Comparison of ENCODE assay signal across 8 cellular contexts in genomic region chr7:41881313-41882130, GRCh38.
DNase-seq lines count a peak whose midpoint lies in the region; ATAC-seq and TF ChIP-seq lines count a peak whose summit lies in the region.

No MANE protein-coding gene starts in this region.

- H3K27me3 ChIP-seq in WERI-Rb-1 (ENCODE audit: insufficient read depth, low read depth, severe bottlenecking) = peaks cover 78% of the 10 kb centered on the region

- H3K4me3 ChIP-seq in WERI-Rb-1 (ENCODE audit: low read depth, low read length) = no peak overlapping the region

- in situ Hi-C loops in ACHN (cut with HindIII; ENCODE audit: low pct_ligation_motif_present, low pct_unique_long_range_greater_than_20kb, low sequenced_read_pairs) = no loop called here

- ATAC-seq in GM19372 (IDR thresholded peaks at IDR 0.05; ENCODE audit: low read depth, unreplicated experiment) (peak; percentile 96), HG03354 (IDR thresholded peaks at IDR 0.05; ENCODE audit: poor library complexity, severe bottlenecking, unreplicated experiment) (peak; percentile 96)
- peak; percentile 96 for ATAC-seq in activated CD4-positive, CD25-positive, alpha-beta regulatory T cell treated with anti-CD3 and anti-CD28 coated beads, Interleukin-2, amount 50 U/mL, for 24 hours

- no peak for TF ChIP-seq CTCF in WERI-Rb-1 (IDR thresholded peaks at IDR 0.05; ENCODE audit: low read depth, low read length)

- no peaks in the 10 kb centered on the region for H3K36me3 ChIP-seq in WERI-Rb-1

- peak; percentile 9 for DNase-seq in effector CD4-positive, alpha-beta T cell
- DNase-seq in stimulated activated CD4-positive, alpha-beta T cell treated with anti-CD3 and anti-CD28 coated beads, Interleukin-2, amount 100 ng/mL, for 48 hours = peak; percentile 50 to 59
- DNase-seq in NCI-H1048 (lab: John Stamatoyannopoulos, UW) (no peak), WERI-Rb-1 (no peak), ACHN (no peak)

- no peak overlapping the region for H3K27ac ChIP-seq in WERI-Rb-1

- no peaks in the 10 kb centered on the region for H3K9me3 ChIP-seq in WERI-Rb-1 (ENCODE audit: severe bottlenecking)

Comparison
In these comparisons a context has a peak if more than half of its experiments do, and no peak if none do; other contexts are left out.
1. DNase-seq: peak in effector CD4-positive, alpha-beta T cell (single experiment) and stimulated activated CD4-positive, alpha-beta T cell treated with anti-CD3 and anti-CD28 coated beads, Interleukin-2, amount 100 ng/mL, for 48 hours (2 of 2); none in NCI-H1048 (single experiment), WERI-Rb-1 (single experiment) and ACHN (single experiment).
2. Peak in every context shown above with its lines, with median percentiles within 50 percentile points of each other: ATAC-seq.